Comparison of ENCODE assay signal across 9 cellular contexts in genomic region chr20:1509237-1509636, GRCh38. TPM values are rescaled to one million over a fixed set of nuclear protein-coding genes. Genes with fewer than 3 reads are reported as not detected.
DNase-seq lines count a peak whose midpoint lies in the region; ATAC-seq lines count a peak whose summit lies in the region.
"Had no signal": no experiment of that assay in that cellular context is flagged by ENCODE, and none has a peak within 500 bp of the region (broad histone marks: within the 10 kb centered on the region; RNA-seq: fewer than 3 reads in every experiment).

No MANE protein-coding gene starts in this region.

- peak; percentile 36 for DNase-seq in activated CD8-positive, alpha-beta memory T cell treated with anti-CD3 and anti-CD28 coated beads, Interleukin-2, amount 50 U/mL, for 4 hours
- no peak for DNase-seq in activated CD8-positive, alpha-beta memory T cell treated with anti-CD3 and anti-CD28 coated beads for 24 hours
- DNase-seq in NCI-H526 treated with DMSO at 0.1 percent for 48 hours (lab: John Stamatoyannopoulos, UW) (peak; percentile 32), anterior cingulate cortex (lab: John Stamatoyannopoulos, UW) (peak in 32 of 58 donors; percentile 3 to 79 (median 18)), myocyte (ENCODE audit: low read depth) (peak; percentile 40), NCI-H2107 (lab: John Stamatoyannopoulos, UW) (no peak)

- ATAC-seq in GM18909 (IDR thresholded peaks at IDR 0.05; ENCODE audit: poor library complexity, unreplicated experiment): no peak
- no peak for ATAC-seq in GM21528 (IDR thresholded peaks at IDR 0.05; ENCODE audit: low FRiP score, unreplicated experiment)

RNA-seq across cellular contexts. Expression of gene SIRPB2, which starts 18.0 kb away (rescaled TPM):
- not detected in 2 replicates for total RNA-seq in myocyte
- polyA plus RNA-seq in myocyte (2012): not detected

RNA-seq across cellular contexts. Expression of gene NSFL1C, which starts 42.6 kb away (rescaled TPM):
- 49.6 and 67.0 TPM in 2 replicates for total RNA-seq in myocyte
- polyA plus RNA-seq in myocyte (2012): 102 TPM

RNA-seq across cellular contexts. Expression of gene SIRPD, which starts 48.3 kb away (rescaled TPM):
- total RNA-seq in myocyte: not detected in 2 replicates
- polyA plus RNA-seq in myocyte (2012): not detected
- total RNA-seq: skeletal muscle tissue had no signal

Comparison
In these comparisons a context has a peak if more than half of its experiments do, and no peak if none do; other contexts are left out.
1. DNase-seq: peak in activated CD8-positive, alpha-beta memory T cell treated with anti-CD3 and anti-CD28 coated beads, Interleukin-2, amount 50 U/mL, for 4 hours (single experiment), NCI-H526 treated with DMSO at 0.1 percent for 48 hours (single experiment), anterior cingulate cortex (32 of 58) and myocyte (single experiment); none in activated CD8-positive, alpha-beta memory T cell treated with anti-CD3 and anti-CD28 coated beads for 24 hours (single experiment) and NCI-H2107 (single experiment).